19 cellular contexts compared by ENCODE assay signal in genomic region chr2:46806526-46806925, GRCh38.
DNase-seq lines count a peak whose midpoint lies in the region; ATAC-seq and TF ChIP-seq lines count a peak whose summit lies in the region.
"Had no signal": no experiment of that assay in that cellular context is flagged by ENCODE, and none has a peak within 500 bp of the region (broad histone marks: within the 10 kb centered on the region; RNA-seq: fewer than 3 reads in every experiment).

No MANE protein-coding gene starts in this region.

- TF ChIP-seq CTCF in brain microvascular endothelial cell (IDR thresholded peaks at IDR 0.05; ENCODE audit: low read depth, low read length, missing control alignments), result no peak
- no peak for TF ChIP-seq CTCF in lower lobe of right lung (IDR thresholded peaks at IDR 0.05)

- no peak overlapping the region for H3K4me3 ChIP-seq in brain microvascular endothelial cell (ENCODE audit: low read depth, low read length)
- no peak overlapping the region for H3K4me3 ChIP-seq in lower lobe of right lung
- H3K4me3 ChIP-seq: A549, neural progenitor cell, spleen had no signal

- intact Hi-C loops in lower lobe of right lung (cut with DNase I), result no loop called here

- no peak for ATAC-seq in lower lobe of right lung
- no peak for ATAC-seq in HG03280 (IDR thresholded peaks at IDR 0.05; ENCODE audit: unreplicated experiment)
- ATAC-seq: A549; activated T-cell treated with anti-CD3 and anti-CD28 coated beads, Interleukin-2, amount 50 U/mL, for 4 hours; effector memory CD8-positive, alpha-beta T cell had no signal

- peaks cover 3% of the 10 kb centered on the region for H3K4me1 ChIP-seq in lower lobe of right lung
- H3K4me1 ChIP-seq: neural progenitor cell had no signal

- H3K27me3 ChIP-seq in brain microvascular endothelial cell (replicated peaks) (no peaks in the 10 kb centered on the region), lower lobe of right lung (ENCODE audit: low read depth) (no peaks in the 10 kb centered on the region)
- H3K27me3 ChIP-seq: neural progenitor cell had no signal

- H3K36me3 ChIP-seq in brain microvascular endothelial cell (replicated peaks) (no peaks in the 10 kb centered on the region), lower lobe of right lung (no peaks in the 10 kb centered on the region)
- H3K36me3 ChIP-seq: neural progenitor cell, spleen had no signal

- peak overlapping the region; percentile 60 for H3K27ac ChIP-seq in brain microvascular endothelial cell
- no peak overlapping the region for H3K27ac ChIP-seq in lower lobe of right lung
- H3K27ac ChIP-seq: neural progenitor cell, spleen, VCaP had no signal

- in situ Hi-C loops in brain microvascular endothelial cell (cut with HindIII; ENCODE audit: low pct_ligation_motif_present, low sequenced_read_pairs), result no loop called here

- DNase-seq in A172 (ENCODE audit: low spot score), result peak; percentile 60
- peak; percentile 71 for DNase-seq in HS-5 (ENCODE audit: low read depth)
- peak; percentile 40 for DNase-seq in brain microvascular endothelial cell
- peak; percentile 70 for DNase-seq in hepatic stellate cell (ENCODE audit: low spot score)
- no peak for DNase-seq in NCI-H2227 treated with DMSO at 0.1 percent for 48 hours (lab: John Stamatoyannopoulos, UW)
- DNase-seq in lower lobe of right lung, result no peak
- no peak for DNase-seq in activated naive CD4-positive, alpha-beta T cell (lab: John Stamatoyannopoulos, UW)
- DNase-seq: activated CD4-positive, alpha-beta T cell treated with anti-CD3 and anti-CD28 coated beads, Interleukin-2, amount 50 U/mL, for 48 hours; activated T-cell treated with anti-CD3 and anti-CD28 coated beads, Interleukin-2, amount 50 U/mL, for 4 hours; effector memory CD8-positive, alpha-beta T cell; foreskin melanocyte; NCI-H2029; NCI-H510A; Right ventricle myocardium superior; spleen had no signal

- H3K9me3 ChIP-seq in lower lobe of right lung, result no peaks in the 10 kb centered on the region

Comparison
In these comparisons a context has a peak if more than half of its experiments do, and no peak if none do; other contexts are left out.
1. DNase-seq: peak in A172 (single experiment), HS-5 (single experiment), brain microvascular endothelial cell (single experiment) and hepatic stellate cell (single experiment); none in NCI-H2227 treated with DMSO at 0.1 percent for 48 hours (single experiment), lower lobe of right lung (single experiment) and activated naive CD4-positive, alpha-beta T cell (0 of 4).